ENCODE assay signal across 8 cellular contexts in the genomic region with DNA sequence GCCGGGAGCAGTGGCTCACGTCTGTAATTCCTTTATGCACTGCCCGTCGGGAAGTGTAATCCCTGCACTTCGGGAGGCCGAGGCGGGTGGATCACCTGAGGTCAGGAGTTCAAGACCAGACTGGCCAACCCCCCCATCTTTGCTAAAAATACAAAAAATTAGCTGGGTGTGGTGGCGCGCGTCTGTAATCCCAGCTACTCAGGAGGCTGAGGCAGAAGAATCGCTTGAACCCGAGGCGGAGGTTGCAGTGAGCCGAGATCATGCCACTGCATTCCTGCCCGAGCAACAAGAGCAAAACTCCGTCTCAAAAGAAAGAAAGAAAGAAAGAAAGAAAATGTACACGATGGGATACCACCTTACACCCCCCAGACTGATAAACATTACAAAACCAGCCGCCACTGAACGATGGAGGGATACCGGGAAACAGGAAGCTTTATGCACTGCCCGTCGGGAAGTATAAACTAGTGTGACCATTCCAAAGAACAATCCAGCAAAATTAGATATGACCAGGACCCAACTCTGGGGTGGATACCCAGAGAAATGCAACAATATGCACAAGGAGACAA. TPM values are rescaled to one million over a fixed set of nuclear protein-coding genes. Genes with fewer than 3 reads are reported as not detected.
DNase-seq lines count a peak whose midpoint lies in the region; ATAC-seq and TF ChIP-seq lines count a peak whose summit lies in the region.

No MANE protein-coding gene starts in this region.

- peaks cover 9% of the 10 kb centered on the region for H3K36me3 Mint-ChIP-seq in activated naive CD8-positive, alpha-beta T cell treated with anti-CD3 and anti-CD28 coated beads, Interleukin-2, amount 50 U/mL, for 24 hours (ENCODE audit: low read depth)

- no peaks in the 10 kb centered on the region for H3K27me3 Mint-ChIP-seq in activated naive CD8-positive, alpha-beta T cell treated with anti-CD3 and anti-CD28 coated beads, Interleukin-2, amount 50 U/mL, for 24 hours

- TF ChIP-seq CTCF in suprapubic skin (IDR thresholded peaks at IDR 0.05): no peak

- peaks cover 33% of the 10 kb centered on the region for H3K4me1 ChIP-seq in suprapubic skin

- TF ChIP-seq POLR2A in suprapubic skin (IDR thresholded peaks at IDR 0.05): no peak

- DNase-seq in SHP77 treated with DMSO at 0.1 percent for 48 hours (lab: John Stamatoyannopoulos, UW): peak; percentile 9
- no peak for DNase-seq in SHP77 (lab: John Stamatoyannopoulos, UW)
- DNase-seq in activated naive CD8-positive, alpha-beta T cell treated with anti-CD3 and anti-CD28 coated beads, Interleukin-2, amount 50 U/mL, for 24 hours: no peak
- no peak for DNase-seq in suprapubic skin (ENCODE audit: low spot score in 2 of 2)
- no peak for DNase-seq in NCI-H1092 (lab: John Stamatoyannopoulos, UW)
- no peak for DNase-seq in GM19240 (ENCODE audit: insufficient read length, low spot score)
- DNase-seq in COLO829 (ENCODE audit: low spot score): no peak

- peak overlapping the region; percentile 59 for H3K4me3 ChIP-seq in suprapubic skin

- H3K9me3 ChIP-seq in suprapubic skin: no peaks in the 10 kb centered on the region

- no peak for ATAC-seq in activated naive CD8-positive, alpha-beta T cell treated with anti-CD3 and anti-CD28 coated beads, Interleukin-2, amount 50 U/mL, for 24 hours

- H3K27ac Mint-ChIP-seq in activated naive CD8-positive, alpha-beta T cell treated with anti-CD3 and anti-CD28 coated beads, Interleukin-2, amount 50 U/mL, for 24 hours: peak overlapping the region; percentile 93

- H3K27me3 ChIP-seq in layer of hippocampus (ENCODE audit: control insufficient read depth, insufficient read depth, low read length): no peaks in the 10 kb centered on the region
- no peaks in the 10 kb centered on the region for H3K27me3 ChIP-seq in suprapubic skin

- 24% methylated on average over 22 of the region's 22 CpGs for WGBS in suprapubic skin

- no peak for TF ChIP-seq EP300 in suprapubic skin (IDR thresholded peaks at IDR 0.05)

- H3K9me3 Mint-ChIP-seq in activated naive CD8-positive, alpha-beta T cell treated with anti-CD3 and anti-CD28 coated beads, Interleukin-2, amount 50 U/mL, for 24 hours: no peaks in the 10 kb centered on the region

- peak overlapping the region; percentile 99 for H3K4me3 Mint-ChIP-seq in activated naive CD8-positive, alpha-beta T cell treated with anti-CD3 and anti-CD28 coated beads, Interleukin-2, amount 50 U/mL, for 24 hours

- peaks cover 23% of the 10 kb centered on the region for H3K36me3 ChIP-seq in suprapubic skin

- peaks cover 29% of the 10 kb centered on the region for H3K4me1 Mint-ChIP-seq in activated naive CD8-positive, alpha-beta T cell treated with anti-CD3 and anti-CD28 coated beads, Interleukin-2, amount 50 U/mL, for 24 hours

- H3K27ac ChIP-seq in layer of hippocampus (ENCODE audit: low read depth, low read length): peak overlapping the region; percentile 52
- peak overlapping the region; percentile 83 for H3K27ac ChIP-seq in suprapubic skin

RNA-seq across cellular contexts. Expression of gene ABCD4, which starts 1.1 kb away (rescaled TPM):
- 10 to 100 TPM; 22.2 to 87.5 (median 43.5) TPM for total RNA-seq in suprapubic skin

RNA-seq across cellular contexts. Expression of gene VRTN, which starts 46.6 kb away (rescaled TPM):
- total RNA-seq in suprapubic skin: under 1 TPM in 2 of 4 donors, not detected in 2; 0.17 to 0.21 TPM
